ENCODE assay signal across 26 cellular contexts in genomic region chr7:150620061-150620460, GRCh38. TPM values are rescaled to one million over a fixed set of nuclear protein-coding genes. Genes with fewer than 3 reads are reported as not detected.
DNase-seq lines count a peak whose midpoint lies in the region; ATAC-seq and TF ChIP-seq lines count a peak whose summit lies in the region.
"Had no signal": no experiment of that assay in that cellular context is flagged by ENCODE, and none has a peak within 500 bp of the region (broad histone marks: within the 10 kb centered on the region; RNA-seq: fewer than 3 reads in every experiment).

No MANE protein-coding gene starts in this region.

- H3K79me2 ChIP-seq in MM.1S (ENCODE audit: low read length): no peaks in the 10 kb centered on the region

- peak overlapping the region; percentile 85 for H3K27ac Mint-ChIP-seq in activated CD4-positive, alpha-beta T cell treated with anti-CD3 and anti-CD28 coated beads, Interleukin-2, amount 10 ng/mL, durations not matched to agents 24 days and 14 days
- peak overlapping the region; percentile 24 for H3K27ac Mint-ChIP-seq in stimulated activated naive CD8-positive, alpha-beta T cell treated with anti-CD3 and anti-CD28 coated beads, Interleukin-15, Interleukin-2, amounts not matched to agents 100 ng/mL and 50 ng/mL, for 24 hours
- H3K27ac Mint-ChIP-seq in activated T-helper 1 cell treated with anti-CD3 and anti-CD28 coated beads, Interleukin-12 subunit alpha, Interleukin-12 subunit beta, Interleukin-2, Interleukin-4 antibody, amounts not matched to agents 30 ng/mL and 10 ng/mL and 1 ng/mL, durations not matched to agents 14 hours and 24 hours and 36 hours: peak overlapping the region; percentile 86
- H3K27ac Mint-ChIP-seq: GM23338, WTC11 had no signal

- peaks cover 50% of the 10 kb centered on the region for H3K4me1 Mint-ChIP-seq in activated CD4-positive, alpha-beta T cell treated with anti-CD3 and anti-CD28 coated beads, Interleukin-2, amount 10 ng/mL, durations not matched to agents 24 days and 14 days
- H3K4me1 Mint-ChIP-seq in stimulated activated naive CD8-positive, alpha-beta T cell treated with anti-CD3 and anti-CD28 coated beads, Interleukin-15, Interleukin-2, amounts not matched to agents 100 ng/mL and 50 ng/mL, for 24 hours (ENCODE audit: low read depth): peaks cover 42% of the 10 kb centered on the region
- H3K4me1 Mint-ChIP-seq in activated T-helper 1 cell treated with anti-CD3 and anti-CD28 coated beads, Interleukin-12 subunit alpha, Interleukin-12 subunit beta, Interleukin-2, Interleukin-4 antibody, amounts not matched to agents 30 ng/mL and 10 ng/mL and 1 ng/mL, durations not matched to agents 14 hours and 24 hours and 36 hours (ENCODE audit: low read depth): peaks cover 61% of the 10 kb centered on the region
- H3K4me1 Mint-ChIP-seq: GM23338, WTC11 had no signal

- intact Hi-C loops in activated CD4-positive, alpha-beta T cell treated with anti-CD3 and anti-CD28 coated beads, Interleukin-2, amount 10 ng/mL, durations not matched to agents 24 days and 14 days (cut with micrococcal nuclease): loop anchor here (1.0 to 2.0 kb wide), 3 partner anchors 12 to 169 kb away; partner anchors contain the start of genes GIMAP6 and GIMAP8
- intact Hi-C loops in activated T-helper 1 cell treated with anti-CD3 and anti-CD28 coated beads, Interleukin-12 subunit alpha, Interleukin-12 subunit beta, Interleukin-2, Interleukin-4 antibody, amounts not matched to agents 30 ng/mL and 10 ng/mL and 1 ng/mL, durations not matched to agents 14 hours and 24 hours and 36 hours (cut with micrococcal nuclease): loop anchor here (2.0 kb wide), 1 partner anchor 33 kb away; no protein-coding TSS in a partner anchor

- no peaks in the 10 kb centered on the region for H3F3A ChIP-seq in MM.1S (ENCODE audit: insufficient read depth, low read length)

- H2AFZ ChIP-seq in MM.1S (ENCODE audit: low read length): no peak overlapping the region
- H2AFZ ChIP-seq: GM23338 had no signal

- H3K27me3 Mint-ChIP-seq in activated CD4-positive, alpha-beta T cell treated with anti-CD3 and anti-CD28 coated beads, Interleukin-2, amount 10 ng/mL, durations not matched to agents 24 days and 14 days: no peaks in the 10 kb centered on the region
- H3K27me3 Mint-ChIP-seq in stimulated activated naive CD8-positive, alpha-beta T cell treated with anti-CD3 and anti-CD28 coated beads, Interleukin-15, Interleukin-2, amounts not matched to agents 100 ng/mL and 50 ng/mL, for 24 hours: no peaks in the 10 kb centered on the region
- no peaks in the 10 kb centered on the region for H3K27me3 Mint-ChIP-seq in activated T-helper 1 cell treated with anti-CD3 and anti-CD28 coated beads, Interleukin-12 subunit alpha, Interleukin-12 subunit beta, Interleukin-2, Interleukin-4 antibody, amounts not matched to agents 30 ng/mL and 10 ng/mL and 1 ng/mL, durations not matched to agents 14 hours and 24 hours and 36 hours (ENCODE audit: insufficient read depth)

- no peak for ATAC-seq in stimulated activated naive CD8-positive, alpha-beta T cell treated with anti-CD3 and anti-CD28 coated beads, Interleukin-15, Interleukin-2, amounts not matched to agents 100 U/mL and 50 U/mL, for 24 hours
- ATAC-seq in GM21619 (IDR thresholded peaks at IDR 0.05; ENCODE audit: unreplicated experiment) (no peak), GM18858 (IDR thresholded peaks at IDR 0.05; ENCODE audit: unreplicated experiment) (no peak)
- ATAC-seq: GM23338, left lobe of liver, SK-N-SH treated with all-trans-retinoic acid at 6 μM for 48 hours, WTC11 had no signal

- no peak for TF ChIP-seq CTCF in MM.1S (IDR thresholded peaks at IDR 0.05; ENCODE audit: low read length)

- no peaks in the 10 kb centered on the region for H3K27me3 ChIP-seq in MM.1S (replicated peaks; ENCODE audit: insufficient read depth, low read length)
- H3K27me3 ChIP-seq: neutrophil, tibial nerve had no signal

- H3K9ac ChIP-seq in MM.1S (ENCODE audit: low read length): no peak overlapping the region

- peak overlapping the region; percentile 63 for H3K4me3 Mint-ChIP-seq in activated CD4-positive, alpha-beta T cell treated with anti-CD3 and anti-CD28 coated beads, Interleukin-2, amount 10 ng/mL, durations not matched to agents 24 days and 14 days
- no peak overlapping the region for H3K4me3 Mint-ChIP-seq in stimulated activated naive CD8-positive, alpha-beta T cell treated with anti-CD3 and anti-CD28 coated beads, Interleukin-15, Interleukin-2, amounts not matched to agents 100 ng/mL and 50 ng/mL, for 24 hours
- no peak overlapping the region for H3K4me3 Mint-ChIP-seq in activated T-helper 1 cell treated with anti-CD3 and anti-CD28 coated beads, Interleukin-12 subunit alpha, Interleukin-12 subunit beta, Interleukin-2, Interleukin-4 antibody, amounts not matched to agents 30 ng/mL and 10 ng/mL and 1 ng/mL, durations not matched to agents 14 hours and 24 hours and 36 hours
- H3K4me3 Mint-ChIP-seq: GM23338, WTC11 had no signal

- no peaks in the 10 kb centered on the region for H3K36me3 ChIP-seq in MM.1S (replicated peaks; ENCODE audit: insufficient read depth, low read length)
- H3K36me3 ChIP-seq: neutrophil, tibial nerve had no signal

- no peak overlapping the region for H3K4me2 ChIP-seq in MM.1S (ENCODE audit: low read depth, low read length)
- H3K4me2 ChIP-seq: GM23338 had no signal

- no peaks in the 10 kb centered on the region for H3K9me2 ChIP-seq in MM.1S (replicated peaks; ENCODE audit: insufficient read depth, low read length)

- H3K4me1 ChIP-seq in MM.1S (ENCODE audit: low read length): no peaks in the 10 kb centered on the region
- H3K4me1 ChIP-seq: tibial nerve had no signal

- H3K9me3 Mint-ChIP-seq in activated CD4-positive, alpha-beta T cell treated with anti-CD3 and anti-CD28 coated beads, Interleukin-2, amount 10 ng/mL, durations not matched to agents 24 days and 14 days: peaks cover 5% of the 10 kb centered on the region
- no peaks in the 10 kb centered on the region for H3K9me3 Mint-ChIP-seq in stimulated activated naive CD8-positive, alpha-beta T cell treated with anti-CD3 and anti-CD28 coated beads, Interleukin-15, Interleukin-2, amounts not matched to agents 100 ng/mL and 50 ng/mL, for 24 hours
- H3K9me3 Mint-ChIP-seq in activated T-helper 1 cell treated with anti-CD3 and anti-CD28 coated beads, Interleukin-12 subunit alpha, Interleukin-12 subunit beta, Interleukin-2, Interleukin-4 antibody, amounts not matched to agents 30 ng/mL and 10 ng/mL and 1 ng/mL, durations not matched to agents 14 hours and 24 hours and 36 hours: peaks cover 12% of the 10 kb centered on the region
- H3K9me3 Mint-ChIP-seq: GM23338 had no signal

- H3K9me3 ChIP-seq in MM.1S (replicated peaks; ENCODE audit: insufficient read depth, low read length): no peaks in the 10 kb centered on the region
- H3K9me3 ChIP-seq: neutrophil, tibial nerve had no signal

- peaks cover 36% of the 10 kb centered on the region for H3K36me3 Mint-ChIP-seq in activated CD4-positive, alpha-beta T cell treated with anti-CD3 and anti-CD28 coated beads, Interleukin-2, amount 10 ng/mL, durations not matched to agents 24 days and 14 days (ENCODE audit: low read depth)
- H3K36me3 Mint-ChIP-seq in stimulated activated naive CD8-positive, alpha-beta T cell treated with anti-CD3 and anti-CD28 coated beads, Interleukin-15, Interleukin-2, amounts not matched to agents 100 ng/mL and 50 ng/mL, for 24 hours (ENCODE audit: low read depth): peaks cover 20% of the 10 kb centered on the region
- H3K36me3 Mint-ChIP-seq in activated T-helper 1 cell treated with anti-CD3 and anti-CD28 coated beads, Interleukin-12 subunit alpha, Interleukin-12 subunit beta, Interleukin-2, Interleukin-4 antibody, amounts not matched to agents 30 ng/mL and 10 ng/mL and 1 ng/mL, durations not matched to agents 14 hours and 24 hours and 36 hours (ENCODE audit: low read depth): peaks cover 23% of the 10 kb centered on the region
- H3K36me3 Mint-ChIP-seq: WTC11 had no signal

- no peak for DNase-seq in activated CD4-positive, alpha-beta T cell treated with anti-CD3 and anti-CD28 coated beads, Interleukin-2, amount 10 ng/mL, durations not matched to agents 24 days and 14 days
- DNase-seq in activated CD4-positive, alpha-beta T cell treated with anti-CD3 and anti-CD28 coated beads for 48 hours: no peak
- no peak for DNase-seq in stimulated activated naive CD8-positive, alpha-beta T cell treated with anti-CD3 and anti-CD28 coated beads, Interleukin-15, Interleukin-2, amounts not matched to agents 100 U/mL and 50 U/mL, for 24 hours
- DNase-seq in activated T-helper 1 cell treated with anti-CD3 and anti-CD28 coated beads, Interleukin-12 subunit alpha, Interleukin-12 subunit beta, Interleukin-2, Interleukin-4 antibody, amounts not matched to agents 30 ng/mL and 10 ng/mL and 1 ng/mL, durations not matched to agents 14 hours and 24 hours and 36 hours (ENCODE audit: low spot score): no peak
- DNase-seq in MM.1S: no peak
- DNase-seq: activated effector memory CD4-positive, alpha-beta T cell treated with Interleukin-2 at 50 U/mL for 16 hours; amygdala; Karpas-422; mesenchymal stem cell; MV-4-11; NCI-H146; NCI-H446 treated with DMSO at 0.1 percent for 48 hours; stimulated activated CD8-positive, alpha-beta memory T cell treated with anti-CD3 and anti-CD28 coated beads, Interleukin-4, amount 100 ng/mL, for 48 hours; T1000 had no signal

- H4K20me1 ChIP-seq in MM.1S (ENCODE audit: insufficient read depth, low read length): no peaks in the 10 kb centered on the region

- H3K27ac ChIP-seq in MM.1S (ENCODE audit: low read length): no peak overlapping the region
- H3K27ac ChIP-seq: HL-60, neutrophil, tibial nerve had no signal

- H3K4me3 ChIP-seq in MM.1S (ENCODE audit: low read length): no peak overlapping the region
- H3K4me3 ChIP-seq: GM23338, tibial nerve had no signal

RNA-seq across cellular contexts. Expression of gene GIMAP6, which starts 12.1 kb away (rescaled TPM):
- total RNA-seq in activated CD4-positive, alpha-beta T cell treated with anti-CD3 and anti-CD28 coated beads, Interleukin-2, amount 10 ng/mL, durations not matched to agents 24 days and 14 days: 35.5 and 35.8 TPM in 2 replicates
- total RNA-seq in activated T-helper 1 cell treated with anti-CD3 and anti-CD28 coated beads, Interleukin-12 subunit alpha, Interleukin-12 subunit beta, Interleukin-2, Interleukin-4 antibody, amounts not matched to agents 30 ng/mL and 10 ng/mL and 1 ng/mL, durations not matched to agents 14 hours and 24 hours and 36 hours: 38.7 and 41.3 TPM in 2 replicates
- total RNA-seq: A172, GM23338, myocyte had no signal

RNA-seq across cellular contexts. Expression of gene GIMAP4, which starts 52.9 kb away (rescaled TPM):
- 61.1 and 62.7 TPM in 2 replicates for total RNA-seq in activated CD4-positive, alpha-beta T cell treated with anti-CD3 and anti-CD28 coated beads, Interleukin-2, amount 10 ng/mL, durations not matched to agents 24 days and 14 days
- 84.2 and 87.4 TPM in 2 replicates for total RNA-seq in activated T-helper 1 cell treated with anti-CD3 and anti-CD28 coated beads, Interleukin-12 subunit alpha, Interleukin-12 subunit beta, Interleukin-2, Interleukin-4 antibody, amounts not matched to agents 30 ng/mL and 10 ng/mL and 1 ng/mL, durations not matched to agents 14 hours and 24 hours and 36 hours
- total RNA-seq: A172, GM23338, myocyte had no signal

Comparison
In these comparisons a context has a peak if more than half of its experiments do, and no peak if none do; other contexts are left out.
1. H3K27ac Mint-ChIP-seq: peak in every context shown above with its lines; median percentile 86 in activated T-helper 1 cell treated with anti-CD3 and anti-CD28 coated beads, Interleukin-12 subunit alpha, Interleukin-12 subunit beta, Interleukin-2, Interleukin-4 antibody, amounts not matched to agents 30 ng/mL and 10 ng/mL and 1 ng/mL, durations not matched to agents 14 hours and 24 hours and 36 hours; 85 in activated CD4-positive, alpha-beta T cell treated with anti-CD3 and anti-CD28 coated beads, Interleukin-2, amount 10 ng/mL, durations not matched to agents 24 days and 14 days; 24 in stimulated activated naive CD8-positive, alpha-beta T cell treated with anti-CD3 and anti-CD28 coated beads, Interleukin-15, Interleukin-2, amounts not matched to agents 100 ng/mL and 50 ng/mL, for 24 hours.